10 cellular contexts compared by ENCODE assay signal in the genomic region with DNA sequence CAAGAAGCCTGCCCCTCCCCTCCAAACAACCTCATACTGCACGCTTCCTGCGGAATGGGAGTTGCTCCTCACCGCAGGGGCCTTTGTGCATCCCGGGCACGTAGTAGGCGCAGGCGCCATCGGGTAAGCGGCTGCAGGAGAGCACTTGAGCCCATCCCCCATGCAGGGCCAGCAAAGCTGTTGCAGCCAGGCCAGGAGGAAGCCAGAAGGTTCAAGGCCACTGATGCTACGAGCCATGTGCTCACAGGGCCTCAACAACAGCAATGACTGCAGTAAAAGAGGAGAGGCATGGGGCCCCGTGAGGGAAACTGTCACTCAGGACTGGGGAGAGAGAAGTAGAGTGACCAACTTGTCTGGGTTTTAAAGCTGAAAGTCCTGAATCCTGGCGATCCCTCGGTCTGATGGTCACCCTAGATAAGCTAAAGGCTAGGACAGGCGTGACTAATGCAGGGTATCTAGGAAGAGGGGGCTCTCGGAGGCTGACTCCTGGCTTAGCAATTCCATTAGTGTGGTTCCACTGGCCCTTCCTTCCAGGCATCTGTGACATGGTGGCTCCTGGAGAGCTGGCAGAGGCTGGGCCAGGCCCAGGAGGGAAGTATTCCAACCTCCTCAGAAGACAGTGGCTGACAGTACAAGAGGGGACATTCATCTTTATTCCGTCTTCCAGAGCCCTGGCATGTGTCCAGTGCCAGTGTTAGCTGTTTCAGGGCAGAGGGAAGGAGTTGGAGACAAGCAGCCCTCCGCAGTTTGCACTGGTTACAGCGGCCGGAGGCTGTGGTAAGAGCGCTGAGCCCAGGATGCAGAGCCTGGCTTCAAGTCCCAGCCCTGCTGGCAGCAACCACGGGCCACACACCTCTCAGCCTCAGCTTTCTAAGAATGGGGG. TPM values are rescaled to one million over a fixed set of nuclear protein-coding genes. Genes with fewer than 3 reads are reported as not detected.
DNase-seq lines count a peak whose midpoint lies in the region; ATAC-seq, FAIRE-seq and TF ChIP-seq lines count a peak whose summit lies in the region.
"Had no signal": no experiment of that assay in that cellular context is flagged by ENCODE, and none has a peak within 500 bp of the region (broad histone marks: within the 10 kb centered on the region; RNA-seq: fewer than 3 reads in every experiment).

No MANE protein-coding gene starts in this region.

- peak; percentile 60 for FAIRE-seq in endothelial cell of umbilical vein (lab: Jason Lieb, UNC)

- WGBS in ovary, 3 donors, result 8 to 15% (median 10%) methylated on average over 17 to 21 of the region's 21 CpGs

- no peaks in the 10 kb centered on the region for H3K9me1 ChIP-seq in endothelial cell of umbilical vein (replicated peaks; ENCODE audit: control insufficient read depth, extremely low read depth, insufficient read depth, low read length)

- dilution Hi-C loops in endothelial cell of umbilical vein (cut with MboI; ENCODE audit: extremely low pct_ligation_motif_present, low sequenced_read_pairs), result no loop called here

- peak overlapping the region; percentile 19 for H3K4me2 ChIP-seq in endothelial cell of umbilical vein (ENCODE audit: insufficient read depth, low read length)

- CTCF ChIA-PET in endothelial cell of umbilical vein (lab: Charles Lee), result interaction anchor here (0.7 to 4.2 kb wide), 11 partner anchors 12 to 672 kb away, joined by 3 to 80 read pairs (median 12); no protein-coding TSS in a partner anchor

- no TSS peak for BruUV-seq in endothelial cell of umbilical vein (replicated peaks; lab: Mats Ljungman, UMichigan)

- no peak overlapping the region for H2AFZ ChIP-seq in endothelial cell of umbilical vein (ENCODE audit: low read depth, low read length)

- no peak for TF ChIP-seq CTCF in endothelial cell of umbilical vein (IDR thresholded peaks at IDR 0.05; ENCODE audit: extremely low read depth in 1 of 2, insufficient read depth in 1 of 2, low read depth in 1 of 2, low read length in 2 of 2)
- no peak for TF ChIP-seq CTCF in ovary (IDR thresholded peaks at IDR 0.05)
- TF ChIP-seq CTCF in ascending aorta (IDR thresholded peaks at IDR 0.05), result no peak

- H3K9ac ChIP-seq in endothelial cell of umbilical vein (replicated peaks; ENCODE audit: extremely low read depth, insufficient read depth, low read length), result no peak overlapping the region

- POLR2A ChIA-PET in endothelial cell of umbilical vein (lab: Charles Lee), result no interaction called here

- H3K27ac ChIP-seq in endothelial cell of umbilical vein (ENCODE audit: insufficient read depth, low read depth, low read length) (no peak overlapping the region), ovary (no peak overlapping the region), ascending aorta (no peak overlapping the region)
- H3K27ac ChIP-seq: lower lobe of right lung had no signal

- no peak for TF ChIP-seq EP300 in ovary (IDR thresholded peaks at IDR 0.05)

- H3K79me2 ChIP-seq in endothelial cell of umbilical vein (ENCODE audit: control insufficient read depth, insufficient read depth, low read length), result no peaks in the 10 kb centered on the region

- H3K36me3 ChIP-seq in endothelial cell of umbilical vein (ENCODE audit: control insufficient read depth in 2 of 2, extremely low read depth in 1 of 2, insufficient read depth in 2 of 2, low read length in 2 of 2) (peaks cover 6 to 13% of the 10 kb centered on the region in 2 experiments), ovary (no peaks in the 10 kb centered on the region), ascending aorta (peaks cover 10 to 27% of the 10 kb centered on the region in 2 donors)

- H3K9me3 ChIP-seq in endothelial cell of umbilical vein (replicated peaks; ENCODE audit: control insufficient read depth, insufficient read depth, low read length) (no peaks in the 10 kb centered on the region), ovary (no peaks in the 10 kb centered on the region), ascending aorta (no peaks in the 10 kb centered on the region)
- H3K9me3 ChIP-seq: lower lobe of right lung had no signal

- DNase-seq in ELF-1 (ENCODE audit: low read depth, low spot score) (peak; percentile 73), NCI-H510A (lab: John Stamatoyannopoulos, UW) (peak; percentile 42), endothelial cell of umbilical vein (ENCODE audit: low read depth, low spot score) (peak; percentile 35), ovary (peak; percentile 51 to 70 (median 64)), GDM1 (lab: John Stamatoyannopoulos, UW) (no peak), ascending aorta (ENCODE audit: low spot score in 2 of 2) (no peak), NCI-H1092 (lab: John Stamatoyannopoulos, UW) (no peak)
- DNase-seq: activated CD4-positive, alpha-beta T cell treated with anti-CD3 and anti-CD28 coated beads, Interleukin-2, amount 50 U/mL, for 4 hours; lower lobe of right lung had no signal

- TF ChIP-seq POLR2A in endothelial cell of umbilical vein (IDR thresholded peaks at IDR 0.05; ENCODE audit: low read depth, low read length) (no peak), ovary (IDR thresholded peaks at IDR 0.05) (no peak)

- H4K20me1 ChIP-seq in endothelial cell of umbilical vein (replicated peaks; ENCODE audit: control insufficient read depth, extremely low read depth, insufficient read depth, low read length), result no peaks in the 10 kb centered on the region

- H3K4me3 ChIP-seq in endothelial cell of umbilical vein (replicated peaks in 1 of 3; ENCODE audit: insufficient read depth in 1 of 3, low read depth in 1 of 3, low read length in 3 of 3) (no peak overlapping the region), ovary (no peak overlapping the region), ascending aorta (peak overlapping the region in 1 of 2 donors; percentile 23)
- H3K4me3 ChIP-seq: lower lobe of right lung had no signal

- intact Hi-C loops in endothelial cell of umbilical vein (cut with micrococcal nuclease) (loop anchor here (5.0 kb wide), 1 partner anchor 374 kb away; no protein-coding TSS in a partner anchor), ovary (cut with DNase I) (loop anchor here in 1 of 4 donors (10.0 kb wide), 1 partner anchor 51 kb away; no protein-coding TSS in a partner anchor), ascending aorta (cut with DNase I) (no loop called here)

- H3K27me3 ChIP-seq in endothelial cell of umbilical vein (ENCODE audit: control insufficient read depth in 2 of 2, insufficient read depth in 2 of 2, low read length in 2 of 2), result no peaks in the 10 kb centered on the region
- H3K27me3 ChIP-seq in ovary, result no peaks in the 10 kb centered on the region
- H3K27me3 ChIP-seq in ascending aorta, result no peaks in the 10 kb centered on the region

- ATAC-seq in HG02759 (IDR thresholded peaks at IDR 0.05; ENCODE audit: unreplicated experiment), result no peak

- H3K4me1 ChIP-seq in endothelial cell of umbilical vein (ENCODE audit: control insufficient read depth, extremely low read depth, insufficient read depth, low read length), result peaks cover 11% of the 10 kb centered on the region
- H3K4me1 ChIP-seq in ovary (ENCODE audit: insufficient read depth), result peaks cover 11% of the 10 kb centered on the region
- peaks cover 6 to 15% of the 10 kb centered on the region in 2 donors for H3K4me1 ChIP-seq in ascending aorta

TF ChIP-seq in endothelial cell of umbilical vein, 7 proteins besides CTCF, POLR2A, EP300 and RAD21:
- TF ChIP-seq GATA2 (IDR thresholded peaks at IDR 0.05; ENCODE audit: insufficient read depth, insufficient read length, low read depth, low read length) (peak; percentile 92), JUN (IDR thresholded peaks at IDR 0.05; ENCODE audit: borderline replicate concordance, insufficient read depth, insufficient read length, low read depth) (no peak), EZH2 (IDR thresholded peaks at IDR 0.05; ENCODE audit: borderline replicate concordance, low read depth, low read length, severe bottlenecking) (no peak), POLR2AphosphoS5 (IDR thresholded peaks at IDR 0.05; ENCODE audit: insufficient read depth, low read depth, low read length) (peak; percentile 75)

RNA-seq across cellular contexts. Expression of a gene that starts 20.8 kb away (rescaled TPM):
- total RNA-seq in endothelial cell of umbilical vein (53.0 and 54.7 TPM in 2 replicates), ovary (10 to 100 TPM; 29.9 to 79.3 (median 59.9) TPM), ascending aorta (36.4 TPM)
- polyA plus RNA-seq in endothelial cell of umbilical vein (42.9 and 48.6 TPM in 2 replicates), ovary (10 to 100 TPM; 24.2 to 53.1 TPM)
- 50.7 and 53.7 TPM in 2 replicates for polyA plus RNA-seq in endothelial cell of umbilical vein (2011; cell fraction: cytosol; rRNA removed)
- polyA plus RNA-seq in endothelial cell of umbilical vein (2011; cell fraction: nucleus; rRNA removed), result 72.9 and 74.5 TPM in 2 replicates
- polyA plus RNA-seq in endothelial cell of umbilical vein (2012), result 51.1 and 55.5 TPM in 2 replicates
- polyA minus RNA-seq in endothelial cell of umbilical vein, result 76.3 and 83.2 TPM in 2 replicates
- 13.9 TPM for polyA minus RNA-seq in endothelial cell of umbilical vein (2011; cell fraction: cytosol; rRNA and poly(A)+ RNA removed)
- polyA minus RNA-seq in endothelial cell of umbilical vein (2011; cell fraction: nucleus; rRNA and poly(A)+ RNA removed), result 67.3 and 90.9 TPM in 2 replicates

RNA-seq across cellular contexts. Expression of a gene that starts 35.3 kb away (rescaled TPM):
- not detected in 2 replicates for total RNA-seq in endothelial cell of umbilical vein
- 0.08 and 0.16 TPM in 2 replicates for polyA plus RNA-seq in endothelial cell of umbilical vein
- 0.06 TPM in 1 of 2 replicates, not detected in the other for polyA plus RNA-seq in endothelial cell of umbilical vein (2011; cell fraction: cytosol; rRNA removed)
- not detected in 2 replicates for polyA plus RNA-seq in endothelial cell of umbilical vein (2011; cell fraction: nucleus; rRNA removed)
- polyA plus RNA-seq in endothelial cell of umbilical vein (2012), result not detected in 2 replicates
- not detected in 2 replicates for polyA minus RNA-seq in endothelial cell of umbilical vein
- polyA minus RNA-seq in endothelial cell of umbilical vein (2011; cell fraction: cytosol; rRNA and poly(A)+ RNA removed), result not detected
- polyA minus RNA-seq in endothelial cell of umbilical vein (2011; cell fraction: nucleus; rRNA and poly(A)+ RNA removed), result not detected in 2 replicates
- under 1 TPM in 1 of 7 donors, not detected in 6; 0.69 TPM for total RNA-seq in ovary
- polyA plus RNA-seq in ovary, result not detected
- total RNA-seq in ascending aorta, result not detected
- total RNA-seq: lower lobe of right lung had no signal

Comparison
In these comparisons a context has a peak if more than half of its experiments do, and no peak if none do; other contexts are left out.
1. DNase-seq: peak in ELF-1 (single experiment), NCI-H510A (single experiment), endothelial cell of umbilical vein (single experiment) and ovary (5 of 5); none in GDM1 (single experiment), ascending aorta (0 of 2) and NCI-H1092 (single experiment).